8 cellular contexts compared by ENCODE assay signal in the genomic region with DNA sequence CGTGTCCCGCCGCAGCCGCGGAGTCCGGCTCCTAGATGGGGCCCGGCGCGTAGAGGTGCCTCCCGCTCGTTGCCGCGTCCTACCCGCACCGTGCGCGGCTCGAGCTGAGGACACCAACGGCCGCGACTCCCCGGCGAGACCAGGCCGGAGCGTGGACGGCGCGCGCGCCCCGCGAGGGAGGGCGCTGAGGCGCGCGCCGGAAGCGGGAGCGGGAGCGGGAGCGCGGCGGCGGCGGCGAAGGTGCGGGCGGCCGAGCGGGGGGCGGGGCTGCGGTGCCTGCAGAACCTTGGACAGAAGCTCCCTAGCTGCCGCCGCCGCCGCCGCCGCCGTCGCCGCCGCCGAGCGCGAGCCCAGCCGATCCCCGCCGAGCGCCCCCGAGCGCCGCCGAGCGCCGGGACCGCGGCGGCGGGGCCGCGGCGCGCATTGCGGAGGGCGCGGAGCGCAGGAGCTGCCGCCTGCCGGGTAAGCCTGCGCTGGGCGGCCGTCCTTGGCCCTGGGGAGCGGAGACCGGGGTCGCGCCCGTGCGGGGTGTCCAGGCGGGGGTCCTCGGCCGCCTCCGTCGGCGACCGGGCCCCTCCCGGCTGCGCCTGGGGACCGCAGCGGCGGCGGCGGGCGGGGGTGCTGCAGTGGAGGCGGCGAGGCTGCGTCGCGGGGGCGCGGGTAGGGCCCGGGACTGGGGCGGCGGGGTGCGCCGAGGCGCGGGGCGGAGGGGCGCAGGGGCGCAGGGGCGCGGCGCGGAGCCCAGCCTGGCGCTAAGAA. TPM values are rescaled to one million over a fixed set of nuclear protein-coding genes. Genes with fewer than 3 reads are reported as not detected.
DNase-seq lines count a peak whose midpoint lies in the region; ATAC-seq, FAIRE-seq and TF ChIP-seq lines count a peak whose summit lies in the region.

A gene (plus strand): TSS at position 293 of the 759 bp plus-strand sequence. CDS start 628 bp downstream, outside the sequence.

- no peaks in the 10 kb centered on the region for H3K9me3 Mint-ChIP-seq in WTC11
- no peaks in the 10 kb centered on the region for H3K9me3 Mint-ChIP-seq in central memory CD8-positive, alpha-beta T cell

- peak within 1 kb of the TSS; percentile 87 for H3K27ac Mint-ChIP-seq in WTC11
- H3K27ac Mint-ChIP-seq in central memory CD8-positive, alpha-beta T cell (ENCODE audit: low read depth) = peak within 1 kb of the TSS; percentile 70

- H3K27me3 Mint-ChIP-seq in WTC11 (ENCODE audit: low read depth) = no peaks in the 10 kb centered on the region
- no peaks in the 10 kb centered on the region for H3K27me3 Mint-ChIP-seq in central memory CD8-positive, alpha-beta T cell

- H3K4me1 Mint-ChIP-seq in WTC11 = peaks cover 56% of the 10 kb centered on the region
- H3K4me1 Mint-ChIP-seq in central memory CD8-positive, alpha-beta T cell = peaks cover 49% of the 10 kb centered on the region

- DNase-seq in GM12892 (ENCODE audit: insufficient read length) (peak; percentile 68), NCI-H1417 treated with DMSO at 0.1 percent for 48 hours (lab: John Stamatoyannopoulos, UW) (peak; percentile 59), WTC11 (ENCODE audit: low spot score) (peak; percentile 77), kidney tubule cell (ENCODE audit: low spot score) (peak; percentile 82), D721Med (ENCODE audit: insufficient read length, low spot score) (no peak)
- peak; percentile 60 to 66 for DNase-seq in central memory CD8-positive, alpha-beta T cell (ENCODE audit: low spot score in 2 of 2)
- peak; percentile 49 to 66 for DNase-seq in stimulated activated CD4-positive, alpha-beta T cell treated with anti-CD3 and anti-CD28 coated beads, Interleukin-1b, Interleukin-23, amount 100 ng/mL, for 4 hours (ENCODE audit: low read depth in 2 of 2)

- POLR2A ChIA-PET in WTC11 (lab: Charles Lee) = interaction anchor here (0.9 to 1.8 kb wide), 4 partner anchors 18 to 42 kb away, joined by 3 to 8 read pairs (median 6); a partner anchor contains a TSS

- peak; percentile 65; the same call in 1 of the 2 replicates for TF ChIP-seq POLR2A in GM12892 (IDR thresholded peaks at IDR 0.05; ENCODE audit: low read depth, low read length)

- H3K36me3 Mint-ChIP-seq in WTC11 = peaks cover 20% of the 10 kb centered on the region
- H3K36me3 Mint-ChIP-seq in central memory CD8-positive, alpha-beta T cell (ENCODE audit: insufficient read depth) = peaks cover 26% of the 10 kb centered on the region

- CTCF ChIA-PET in WTC11 (lab: Charles Lee) = interaction anchor here (0.6 to 4.0 kb wide), 15 partner anchors 11 to 423 kb away, joined by 3 to 18 read pairs (median 4); a partner anchor contains a TSS

- peak within 1 kb of the TSS; percentile 88 for H3K4me3 Mint-ChIP-seq in WTC11
- H3K4me3 Mint-ChIP-seq in central memory CD8-positive, alpha-beta T cell = peak within 1 kb of the TSS; percentile 89

- TF ChIP-seq CTCF in WTC11 (IDR thresholded peaks at IDR 0.05) (no peak), D721Med (IDR thresholded peaks at IDR 0.05; ENCODE audit: insufficient read depth, missing control alignments) (no peak)

- peak; percentile 41 for ATAC-seq in HG02571 (IDR thresholded peaks at IDR 0.05; ENCODE audit: unreplicated experiment)
- ATAC-seq in WTC11 = peak; percentile 59
- peak; percentile 73 for ATAC-seq in central memory CD8-positive, alpha-beta T cell (replicated peaks; ENCODE audit: extremely low read depth, poor library complexity, severe bottlenecking)

- FAIRE-seq in GM12892 (lab: Jason Lieb, UNC) (peak; percentile 85), D721Med (lab: Jason Lieb, UNC) (no peak)

TF ChIP-seq in WTC11, 78 proteins besides CTCF, POLR2A, EP300 and RAD21:
- TF ChIP-seq ETV6 (CRISPR knock-in tag; IDR thresholded peaks at IDR 0.05) (no peak), GRHL2 (CRISPR knock-in tag; IDR thresholded peaks at IDR 0.05; ENCODE audit: insufficient replicate concordance, severe bottlenecking) (no peak), SP1 (CRISPR knock-in tag; conservative IDR thresholded peaks at IDR 0.05) (peak; percentile 66; the same call in 1 of the 2 replicates), ZNF416 (CRISPR knock-in tag; IDR thresholded peaks at IDR 0.05) (peak; percentile 87; the same call in 1 of the 2 replicates), IRF2 (CRISPR knock-in tag; IDR thresholded peaks at IDR 0.05; ENCODE audit: borderline replicate concordance, low read depth) (no peak), EMX1 (CRISPR knock-in tag; IDR thresholded peaks at IDR 0.05) (peak; percentile 74; the same call in 1 of the 2 replicates), GTF2I (CRISPR knock-in tag; conservative IDR thresholded peaks at IDR 0.05) (no peak), JUN (CRISPR knock-in tag; IDR thresholded peaks at IDR 0.05) (no peak), ZBTB21 (CRISPR knock-in tag; IDR thresholded peaks at IDR 0.05; ENCODE audit: borderline replicate concordance) (no peak), ZNF423 (CRISPR knock-in tag; IDR thresholded peaks at IDR 0.05) (peak; percentile 16; the same call in 1 of the 2 replicates), TP53 (CRISPR knock-in tag; IDR thresholded peaks at IDR 0.05) (peak; percentile 84; the same call in 1 of the 2 replicates), CREM (CRISPR knock-in tag; IDR thresholded peaks at IDR 0.05) (0 out of 2 replicates have a peak, but pooled peaks have one; percentile 12), ZNF396 (CRISPR knock-in tag; IDR thresholded peaks at IDR 0.05; ENCODE audit: borderline replicate concordance) (no peak)
- TF ChIP-seq, protein P1, sequence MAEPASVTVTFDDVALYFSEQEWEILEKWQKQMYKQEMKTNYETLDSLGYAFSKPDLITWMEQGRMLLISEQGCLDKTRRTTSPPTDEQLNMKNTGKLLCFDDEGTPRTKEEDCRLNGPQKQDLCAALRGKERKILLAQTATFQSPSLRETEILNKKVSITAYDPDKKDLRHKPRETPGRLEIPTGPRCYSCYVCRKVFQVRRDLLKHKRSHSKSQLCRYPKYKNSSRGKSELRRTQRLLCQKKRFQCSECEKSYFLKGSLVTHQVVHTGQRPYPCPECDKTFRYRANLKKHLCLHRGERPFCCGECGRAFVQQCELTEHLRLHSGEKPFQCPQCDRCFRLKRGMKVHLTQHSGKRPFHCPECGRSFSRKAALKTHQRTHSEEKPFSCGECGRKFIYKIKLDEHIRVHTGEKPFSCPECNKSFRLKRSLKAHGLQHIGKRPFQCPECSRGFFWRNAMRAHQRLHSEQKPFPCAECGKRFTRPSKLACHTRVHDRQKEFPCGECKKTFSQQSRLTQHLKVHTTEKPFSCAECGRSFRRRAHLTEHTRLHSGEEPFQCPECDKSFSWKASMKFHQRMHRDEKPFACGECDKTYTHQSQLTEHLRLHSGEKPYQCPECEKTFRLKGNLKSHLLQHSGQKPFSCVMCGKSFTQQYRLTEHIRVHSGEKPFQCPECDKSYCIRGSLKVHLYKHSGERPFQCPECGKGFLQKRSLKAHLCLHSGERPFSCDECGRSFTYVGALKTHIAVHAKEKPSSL (CRISPR knock-in tag; conservative IDR thresholded peaks at IDR 0.05) = no peak
- TF ChIP-seq, protein P2, sequence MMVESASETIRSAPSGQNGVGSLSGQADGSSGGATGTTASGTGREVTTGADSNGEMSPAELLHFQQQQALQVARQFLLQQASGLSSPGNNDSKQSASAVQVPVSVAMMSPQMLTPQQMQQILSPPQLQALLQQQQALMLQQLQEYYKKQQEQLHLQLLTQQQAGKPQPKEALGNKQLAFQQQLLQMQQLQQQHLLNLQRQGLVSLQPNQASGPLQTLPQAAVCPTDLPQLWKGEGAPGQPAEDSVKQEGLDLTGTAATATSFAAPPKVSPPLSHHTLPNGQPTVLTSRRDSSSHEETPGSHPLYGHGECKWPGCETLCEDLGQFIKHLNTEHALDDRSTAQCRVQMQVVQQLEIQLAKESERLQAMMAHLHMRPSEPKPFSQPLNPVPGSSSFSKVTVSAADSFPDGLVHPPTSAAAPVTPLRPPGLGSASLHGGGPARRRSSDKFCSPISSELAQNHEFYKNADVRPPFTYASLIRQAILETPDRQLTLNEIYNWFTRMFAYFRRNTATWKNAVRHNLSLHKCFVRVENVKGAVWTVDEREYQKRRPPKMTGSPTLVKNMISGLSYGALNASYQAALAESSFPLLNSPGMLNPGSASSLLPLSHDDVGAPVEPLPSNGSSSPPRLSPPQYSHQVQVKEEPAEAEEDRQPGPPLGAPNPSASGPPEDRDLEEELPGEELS (CRISPR knock-in tag; IDR thresholded peaks at IDR 0.05) = peak; percentile 62; the same call in 1 of the 2 replicates

RNA-seq across cellular contexts. Expression of the gene that starts here (rescaled TPM):
- polyA plus RNA-seq in GM12892 (2012; ENCODE audit: missing spikeins) = 26.1 TPM
- 9.0 to 9.9 TPM (median 9.2 TPM) in 3 replicates for total RNA-seq in WTC11 (2021)
